ENCODE assay signal across 1 cellular context in the genomic region with DNA sequence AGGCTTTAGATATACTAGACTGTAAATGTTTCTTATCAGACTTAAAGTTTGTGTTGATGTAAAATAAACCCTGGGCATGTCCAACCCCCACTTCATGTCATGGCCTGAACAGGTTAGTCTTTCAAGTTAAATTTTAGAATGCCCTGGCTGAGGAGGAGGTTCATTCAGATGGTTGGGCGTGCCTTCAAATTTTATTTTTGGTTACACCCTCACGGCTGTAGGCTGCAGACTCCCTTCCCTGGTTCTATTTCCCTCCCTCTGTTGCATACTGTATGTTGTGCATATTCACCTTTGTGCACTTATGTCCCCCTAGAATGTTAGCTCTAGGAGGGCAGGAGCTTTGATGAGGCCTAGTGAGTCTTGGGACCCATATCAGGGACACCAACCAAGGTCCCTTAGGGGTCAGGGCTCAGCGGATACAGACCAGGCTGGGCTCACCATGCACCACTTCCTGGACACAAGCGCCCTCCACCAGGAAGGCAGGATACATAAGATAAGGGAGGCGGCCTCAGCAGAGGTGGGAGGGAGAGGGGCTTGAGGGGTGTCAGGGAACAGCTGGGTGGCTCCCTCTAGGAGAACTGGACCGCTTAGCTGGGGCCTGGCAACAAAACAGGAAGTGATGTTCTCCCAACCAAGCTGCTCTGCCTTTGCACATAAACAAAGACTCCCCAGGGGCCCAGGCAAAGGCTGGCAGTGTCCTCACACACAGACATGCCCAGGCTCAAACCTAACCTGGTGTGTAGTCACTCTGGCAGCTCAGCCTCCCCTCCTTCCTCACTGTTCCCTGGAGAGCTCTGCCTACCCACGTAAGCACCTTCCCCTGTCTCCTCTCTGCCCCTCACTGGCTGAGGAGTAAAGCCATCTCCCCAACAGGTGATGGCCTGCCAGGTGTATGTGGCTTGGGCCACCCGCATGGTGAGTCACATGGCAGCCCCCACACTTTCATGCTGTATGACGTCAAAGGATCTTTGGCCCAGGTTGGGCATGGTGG.
TF ChIP-seq lines count a peak whose summit lies in the region.

No MANE protein-coding gene starts in this region.

TF ChIP-seq in HCT116, 20 proteins besides CTCF, POLR2A, EP300 and RAD21 (continued from another document):
- TF ChIP-seq, protein P1, sequence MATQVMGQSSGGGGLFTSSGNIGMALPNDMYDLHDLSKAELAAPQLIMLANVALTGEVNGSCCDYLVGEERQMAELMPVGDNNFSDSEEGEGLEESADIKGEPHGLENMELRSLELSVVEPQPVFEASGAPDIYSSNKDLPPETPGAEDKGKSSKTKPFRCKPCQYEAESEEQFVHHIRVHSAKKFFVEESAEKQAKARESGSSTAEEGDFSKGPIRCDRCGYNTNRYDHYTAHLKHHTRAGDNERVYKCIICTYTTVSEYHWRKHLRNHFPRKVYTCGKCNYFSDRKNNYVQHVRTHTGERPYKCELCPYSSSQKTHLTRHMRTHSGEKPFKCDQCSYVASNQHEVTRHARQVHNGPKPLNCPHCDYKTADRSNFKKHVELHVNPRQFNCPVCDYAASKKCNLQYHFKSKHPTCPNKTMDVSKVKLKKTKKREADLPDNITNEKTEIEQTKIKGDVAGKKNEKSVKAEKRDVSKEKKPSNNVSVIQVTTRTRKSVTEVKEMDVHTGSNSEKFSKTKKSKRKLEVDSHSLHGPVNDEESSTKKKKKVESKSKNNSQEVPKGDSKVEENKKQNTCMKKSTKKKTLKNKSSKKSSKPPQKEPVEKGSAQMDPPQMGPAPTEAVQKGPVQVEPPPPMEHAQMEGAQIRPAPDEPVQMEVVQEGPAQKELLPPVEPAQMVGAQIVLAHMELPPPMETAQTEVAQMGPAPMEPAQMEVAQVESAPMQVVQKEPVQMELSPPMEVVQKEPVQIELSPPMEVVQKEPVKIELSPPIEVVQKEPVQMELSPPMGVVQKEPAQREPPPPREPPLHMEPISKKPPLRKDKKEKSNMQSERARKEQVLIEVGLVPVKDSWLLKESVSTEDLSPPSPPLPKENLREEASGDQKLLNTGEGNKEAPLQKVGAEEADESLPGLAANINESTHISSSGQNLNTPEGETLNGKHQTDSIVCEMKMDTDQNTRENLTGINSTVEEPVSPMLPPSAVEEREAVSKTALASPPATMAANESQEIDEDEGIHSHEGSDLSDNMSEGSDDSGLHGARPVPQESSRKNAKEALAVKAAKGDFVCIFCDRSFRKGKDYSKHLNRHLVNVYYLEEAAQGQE (IDR thresholded peaks at IDR 0.05; ENCODE audit: low read depth): no peak
- no peak for TF ChIP-seq EGR1 (IDR thresholded peaks at IDR 0.05; ENCODE audit: low read depth)
